Comparison of ENCODE assay signal across 16 cellular contexts in genomic region chr19:38036707-38037106, GRCh38.
DNase-seq lines count a peak whose midpoint lies in the region; TF ChIP-seq lines count a peak whose summit lies in the region.
"Had no signal": no experiment of that assay in that cellular context is flagged by ENCODE, and none has a peak within 500 bp of the region (broad histone marks: within the 10 kb centered on the region; RNA-seq: fewer than 3 reads in every experiment).

No MANE protein-coding gene starts in this region.

- H3K4me3 ChIP-seq in mammary epithelial cell (replicated peaks in 1 of 3; ENCODE audit: insufficient read depth in 1 of 3, low read depth in 2 of 3, low read length in 3 of 3) (no peak overlapping the region), iPS-20b (ENCODE audit: low read length) (no peak overlapping the region), thyroid gland (replicated peaks in 1 of 3) (no peak overlapping the region), esophagus squamous epithelium (no peak overlapping the region)
- H3K4me3 ChIP-seq: SJSA1, smooth muscle cell had no signal

- CTCF ChIA-PET in MCF 10A (lab: Yijun Ruan, JAX) (interaction anchor here (0.6 to 1.3 kb wide), 2 partner anchors 117 to 134 kb away, joined by 5 read pairs; no protein-coding TSS in a partner anchor), mammary epithelial cell (lab: Charles Lee; ENCODE audit: low non-redundant PET) (no interaction called here)

- TF ChIP-seq POLR2A in thyroid gland (IDR thresholded peaks at IDR 0.05) (no peak), esophagus squamous epithelium (IDR thresholded peaks at IDR 0.05) (no peak)

- TF ChIP-seq CTCF in MCF 10A (IDR thresholded peaks at IDR 0.05; ENCODE audit: unreplicated experiment) (no peak), mammary epithelial cell (conservative IDR thresholded peaks at IDR 0.05 in 1 of 2, IDR thresholded peaks at IDR 0.05 in 1 of 2; ENCODE audit: extremely low read depth in 1 of 2, insufficient read depth in 1 of 2, low read depth in 1 of 2, low read length in 2 of 2) (no peak), thyroid gland (IDR thresholded peaks at IDR 0.05) (no peak), esophagus squamous epithelium (IDR thresholded peaks at IDR 0.05) (no peak)

- intact Hi-C loops in MCF 10A (cut with micrococcal nuclease) (no loop called here), mammary epithelial cell (cut with micrococcal nuclease) (no loop called here), thyroid gland (cut with DNase I) (no loop called here), esophagus squamous epithelium (cut with DNase I) (no loop called here)

- no peak overlapping the region for H3K4me3 Mint-ChIP-seq in MCF 10A (ENCODE audit: unreplicated experiment)
- H3K4me3 Mint-ChIP-seq: immature natural killer cell had no signal

- no peaks in the 10 kb centered on the region for H3K9me3 Mint-ChIP-seq in MCF 10A (ENCODE audit: unreplicated experiment)
- H3K9me3 Mint-ChIP-seq: immature natural killer cell had no signal

- H3K36me3 ChIP-seq in mammary epithelial cell (ENCODE audit: insufficient read depth, low read length) (no peaks in the 10 kb centered on the region), iPS-20b (ENCODE audit: insufficient read depth, low read depth, low read length) (no peaks in the 10 kb centered on the region), thyroid gland (no peaks in the 10 kb centered on the region), esophagus squamous epithelium (peaks cover 0 to 6% (median 0%) of the 10 kb centered on the region in 3 donors)
- H3K36me3 ChIP-seq: SJSA1 had no signal

- no peak overlapping the region for H2AFZ ChIP-seq in mammary epithelial cell (ENCODE audit: low read depth, low read length)

- BruUV-seq in MCF 10A (replicated peaks; lab: Mats Ljungman, UMichigan) (no TSS peak), mammary epithelial cell (replicated peaks; lab: Mats Ljungman, UMichigan) (no TSS peak)

- no peak for DNase-seq in MCF 10A (ENCODE audit: unreplicated experiment)
- DNase-seq in mammary epithelial cell, result no peak
- DNase-seq in SHP77 treated with DMSO at 0.1 percent for 48 hours (lab: John Stamatoyannopoulos, UW), result peak; percentile 17
- no peak for DNase-seq in thyroid gland
- no peak for DNase-seq in esophagus squamous epithelium (lab: John Stamatoyannopoulos, UW)
- DNase-seq in activated T-cell treated with anti-CD3 and anti-CD28 coated beads, Interleukin-2, amount 50 U/mL, for 1 hour, result no peak
- no peak for DNase-seq in NCI-H2196 treated with DMSO at 0.1 percent for 48 hours (lab: John Stamatoyannopoulos, UW; ENCODE audit: unreplicated experiment)
- DNase-seq: activated naive CD4-positive, alpha-beta T cell; foreskin melanocyte; immature natural killer cell; KG1; NCI-H1417 treated with DMSO at 0.1 percent for 48 hours; NK-92 treated with Interleukin-12 subunit alpha and Interleukin-12 subunit beta, amount 100 ng/mL, for 24 hours had no signal

- H3K9me3 ChIP-seq in mammary epithelial cell (replicated peaks; ENCODE audit: insufficient read depth, low read length) (no peaks in the 10 kb centered on the region), iPS-20b (ENCODE audit: insufficient read depth, low read depth, low read length) (no peaks in the 10 kb centered on the region), thyroid gland (no peaks in the 10 kb centered on the region), esophagus squamous epithelium (no peaks in the 10 kb centered on the region)
- H3K9me3 ChIP-seq: SJSA1 had no signal

- 90% methylated on average over 6 of the region's 7 CpGs for WGBS in mammary epithelial cell (ENCODE audit: low coverage, missing lambda C conversion rate)
- 56 to 62% methylated on average over 6 of the region's 7 CpGs for WGBS in thyroid gland, 2 donors
- WGBS in esophagus squamous epithelium, 2 donors, result 57 to 68% methylated on average over 3 to 4 of the region's 7 CpGs

- no peaks in the 10 kb centered on the region for H4K20me1 ChIP-seq in mammary epithelial cell (ENCODE audit: insufficient read depth, low read length)

- H3K79me2 ChIP-seq in mammary epithelial cell (ENCODE audit: insufficient read depth, low read length), result no peaks in the 10 kb centered on the region

- no peaks in the 10 kb centered on the region for H3K4me1 Mint-ChIP-seq in MCF 10A (ENCODE audit: insufficient read depth, unreplicated experiment)
- H3K4me1 Mint-ChIP-seq: immature natural killer cell had no signal

- no peak overlapping the region for H3K9ac ChIP-seq in mammary epithelial cell (ENCODE audit: insufficient read depth, low read length)
- H3K9ac ChIP-seq in iPS-20b (ENCODE audit: low read depth, low read length), result peak overlapping the region; percentile 24; the same call in 1 of the 2 replicates

- H3K4me1 ChIP-seq in mammary epithelial cell (ENCODE audit: insufficient read depth, low read length), result peaks cover 6% of the 10 kb centered on the region
- peaks cover 27% of the 10 kb centered on the region for H3K4me1 ChIP-seq in iPS-20b (ENCODE audit: insufficient read depth, low read length)
- peaks cover 39 to 49% of the 10 kb centered on the region in 2 donors for H3K4me1 ChIP-seq in thyroid gland
- H3K4me1 ChIP-seq in esophagus squamous epithelium, result peaks cover 0 to 13% (median 0%) of the 10 kb centered on the region in 3 donors

- POLR2A ChIA-PET in MCF 10A (lab: Yijun Ruan, JAX), result interaction anchor here (0.6 kb wide), 1 partner anchor 8 kb away, joined by 3 read pairs; no protein-coding TSS in a partner anchor

- H3K27me3 ChIP-seq in mammary epithelial cell (ENCODE audit: insufficient read depth, low read length) (no peaks in the 10 kb centered on the region), iPS-20b (ENCODE audit: insufficient read depth, low read length) (no peaks in the 10 kb centered on the region), thyroid gland (no peaks in the 10 kb centered on the region), esophagus squamous epithelium (no peaks in the 10 kb centered on the region)
- H3K27me3 ChIP-seq: SJSA1 had no signal

- in situ Hi-C loops in mammary epithelial cell (cut with MboI; ENCODE audit: low sequenced_read_pairs in 2 of 2), result no loop called here

- peak overlapping the region; percentile 46 for H3K27ac Mint-ChIP-seq in MCF 10A (ENCODE audit: low read depth, unreplicated experiment)
- H3K27ac Mint-ChIP-seq: immature natural killer cell had no signal

- no peaks in the 10 kb centered on the region for H3K27me3 Mint-ChIP-seq in MCF 10A (ENCODE audit: insufficient read depth, unreplicated experiment)

- no peak overlapping the region for H3K27ac ChIP-seq in mammary epithelial cell (ENCODE audit: insufficient read depth, low read depth, low read length)
- no peak overlapping the region for H3K27ac ChIP-seq in iPS-20b (ENCODE audit: low read length)
- peak overlapping the region; percentile 61 to 83 (median 69) for H3K27ac ChIP-seq in thyroid gland
- no peak overlapping the region for H3K27ac ChIP-seq in esophagus squamous epithelium
- H3K27ac ChIP-seq: SJSA1 had no signal

- dilution Hi-C loops in mammary epithelial cell (cut with HindIII; ENCODE audit: low sequenced_read_pairs), result no loop called here

- no peak overlapping the region for H3K4me2 ChIP-seq in mammary epithelial cell (ENCODE audit: insufficient read depth, low read depth, low read length)
- H3K4me2 ChIP-seq: smooth muscle cell had no signal

- H3K36me3 Mint-ChIP-seq in MCF 10A (ENCODE audit: insufficient read depth, unreplicated experiment), result peaks cover 6% of the 10 kb centered on the region

Comparison
In these comparisons a context has a peak if more than half of its experiments do, and no peak if none do; other contexts are left out.
1. H3K27ac ChIP-seq: peak in thyroid gland (3 of 3); none in mammary epithelial cell (single experiment), iPS-20b (single experiment) and esophagus squamous epithelium (0 of 4).